10 cellular contexts compared by ENCODE assay signal in genomic region chr19:56670961-56671612, GRCh38. TPM values are rescaled to one million over a fixed set of nuclear protein-coding genes. Genes with fewer than 3 reads are reported as not detected.
A peak's percentile ranks its signal among the peaks of the same experiment; 100 is the strongest.
DNase-seq lines count a peak whose midpoint lies in the region; ATAC-seq, FAIRE-seq and TF ChIP-seq lines count a peak whose summit lies in the region.
"Had no signal": no experiment of that assay in that cellular context is flagged by ENCODE, and none has a peak within 500 bp of the region (broad histone marks: within the 10 kb centered on the region; RNA-seq: fewer than 3 reads in every experiment).

No MANE protein-coding gene starts in this region.

- intact Hi-C loops in activated CD8-positive, alpha-beta T cell treated with anti-CD3 and anti-CD28 coated beads for 36 hours (cut with micrococcal nuclease) = no loop called here
- intact Hi-C loops in Right ventricle myocardium superior (cut with DNase I) = no loop called here
- intact Hi-C loops in gastrocnemius medialis (cut with DNase I; ENCODE audit: low total_unique reads) = loop anchor here (2.0 kb wide), 1 partner anchor 76 kb away; the partner anchor contains the start of gene ZNF71

- H3K36me3 ChIP-seq in GM23338 (ENCODE audit: insufficient read depth) = no peaks in the 10 kb centered on the region
- no peaks in the 10 kb centered on the region for H3K36me3 ChIP-seq in gastrocnemius medialis

- H3K27ac ChIP-seq in GM23338 (ENCODE audit: low read depth) (no peak overlapping the region), gastrocnemius medialis (peak overlapping the region in 3 of 4 donors; percentile 45 to 64 (median 50))

- no peak for DNase-seq in GM23338 (ENCODE audit: low spot score)
- no peak for DNase-seq in activated CD8-positive, alpha-beta T cell treated with anti-CD3 and anti-CD28 coated beads for 36 hours
- DNase-seq in Right ventricle myocardium superior = peak; percentile 58
- no peak for DNase-seq in gastrocnemius medialis
- no peak for DNase-seq in GM12891 (ENCODE audit: insufficient read length, low spot score)

- peaks cover 88% of the 10 kb centered on the region for H3K9me3 Mint-ChIP-seq in GM23338
- peaks cover 17% of the 10 kb centered on the region for H3K9me3 Mint-ChIP-seq in activated CD8-positive, alpha-beta T cell treated with anti-CD3 and anti-CD28 coated beads for 36 hours

- H3K27me3 Mint-ChIP-seq in GM23338 (ENCODE audit: insufficient read depth, low read depth, poor library complexity) = peaks cover 6% of the 10 kb centered on the region
- peaks cover 1% of the 10 kb centered on the region for H3K27me3 Mint-ChIP-seq in activated CD8-positive, alpha-beta T cell treated with anti-CD3 and anti-CD28 coated beads for 36 hours

- H2AFZ ChIP-seq in GM23338 = no peak overlapping the region

- no peak overlapping the region for H3K27ac Mint-ChIP-seq in GM23338
- peak overlapping the region; percentile 88 for H3K27ac Mint-ChIP-seq in activated CD8-positive, alpha-beta T cell treated with anti-CD3 and anti-CD28 coated beads for 36 hours

- H3K36me3 Mint-ChIP-seq in GM23338 (ENCODE audit: low read depth) = peaks cover 36% of the 10 kb centered on the region
- H3K36me3 Mint-ChIP-seq in activated CD8-positive, alpha-beta T cell treated with anti-CD3 and anti-CD28 coated beads for 36 hours (ENCODE audit: low read depth) = peaks cover 37% of the 10 kb centered on the region

- POLR2A ChIA-PET in activated CD8-positive, alpha-beta T cell treated with anti-CD3 and anti-CD28 coated beads for 36 hours (lab: Charles Lee) = no interaction called here

- no peaks in the 10 kb centered on the region for H3K27me3 ChIP-seq in GM23338 (ENCODE audit: insufficient read depth)
- no peaks in the 10 kb centered on the region for H3K27me3 ChIP-seq in gastrocnemius medialis

- in situ Hi-C loops in gastrocnemius medialis (cut with MboI; ENCODE audit: low sequenced_read_pairs in 4 of 4) = no loop called here

- H3K9me2 ChIP-seq in GM23338 (ENCODE audit: insufficient read depth) = no peaks in the 10 kb centered on the region

- CTCF ChIA-PET in activated CD8-positive, alpha-beta T cell treated with anti-CD3 and anti-CD28 coated beads for 36 hours (lab: Charles Lee) = no interaction called here

- no peaks in the 10 kb centered on the region for H3F3A ChIP-seq in GM23338 (replicated peaks; ENCODE audit: low read depth)

- peak overlapping the region; percentile 64; the same call in 2 of the 3 replicates for H3K4me3 Mint-ChIP-seq in GM23338
- H3K4me3 Mint-ChIP-seq in activated CD8-positive, alpha-beta T cell treated with anti-CD3 and anti-CD28 coated beads for 36 hours = peak overlapping the region; percentile 88

- TF ChIP-seq CTCF in GM23338 (conservative IDR thresholded peaks at IDR 0.05; ENCODE audit: low read depth in 2 of 2) (no peak), gastrocnemius medialis (IDR thresholded peaks at IDR 0.05 in 4 of 5, conservative IDR thresholded peaks at IDR 0.05 in 1 of 5) (no peak)
- TF ChIP-seq CTCF in activated CD8-positive, alpha-beta T cell treated with anti-CD3 and anti-CD28 coated beads for 36 hours (IDR thresholded peaks at IDR 0.05) = no peak

- H4K20me1 ChIP-seq in GM23338 (replicated peaks; ENCODE audit: insufficient read depth) = no peaks in the 10 kb centered on the region

- no peaks in the 10 kb centered on the region for H3K4me1 ChIP-seq in GM23338 (ENCODE audit: insufficient read depth)
- H3K4me1 ChIP-seq in gastrocnemius medialis = peaks cover 8 to 9% of the 10 kb centered on the region in 2 donors

- H3K79me2 ChIP-seq in GM23338 (replicated peaks; ENCODE audit: insufficient read depth) = no peaks in the 10 kb centered on the region

- H3K9me3 ChIP-seq in gastrocnemius medialis = no peaks in the 10 kb centered on the region

- peak; percentile 49 for ATAC-seq in GM23338
- ATAC-seq in activated CD8-positive, alpha-beta T cell treated with anti-CD3 and anti-CD28 coated beads for 36 hours = peak; percentile 43
- ATAC-seq in Right ventricle myocardium superior (ENCODE audit: poor library complexity) = peak; percentile 30
- ATAC-seq in gastrocnemius medialis = no peak
- ATAC-seq in GM18867 (IDR thresholded peaks at IDR 0.05; ENCODE audit: unreplicated experiment) = no peak
- ATAC-seq in HG03139 (IDR thresholded peaks at IDR 0.05; ENCODE audit: unreplicated experiment) = no peak
- no peak for ATAC-seq in GM19455 (IDR thresholded peaks at IDR 0.05; ENCODE audit: unreplicated experiment)

- no peak for TF ChIP-seq POLR2A in gastrocnemius medialis (IDR thresholded peaks at IDR 0.05)
- no peak for TF ChIP-seq POLR2A in GM12891 (IDR thresholded peaks at IDR 0.05; ENCODE audit: low read depth, low read length)

- no peak for FAIRE-seq in GM12891 (lab: Jason Lieb, UNC)

- H3K4me3 ChIP-seq in GM23338 (peak overlapping the region; percentile 45; the same call in 1 of the 2 replicates), gastrocnemius medialis (peak overlapping the region; percentile 68 to 75 (median 72))

- no peaks in the 10 kb centered on the region for H3K4me1 Mint-ChIP-seq in GM23338
- H3K4me1 Mint-ChIP-seq in activated CD8-positive, alpha-beta T cell treated with anti-CD3 and anti-CD28 coated beads for 36 hours (ENCODE audit: low read depth) = peaks cover 9% of the 10 kb centered on the region

- no peak overlapping the region for H3K4me2 ChIP-seq in GM23338

TF ChIP-seq in GM23338, 12 proteins besides CTCF, POLR2A, EP300 and RAD21 (continues in another document):
- TF ChIP-seq STAT1 (IDR thresholded peaks at IDR 0.05; ENCODE audit: unreplicated experiment) (no peak), REST (IDR thresholded peaks at IDR 0.05; ENCODE audit: unreplicated experiment) (no peak), ZNF114 (CRISPR knock-in tag; IDR thresholded peaks at IDR 0.05) (no peak), EZH2 (IDR thresholded peaks at IDR 0.05; ENCODE audit: low read depth, unreplicated experiment) (no peak)

TF ChIP-seq in GM12891, 5 proteins besides CTCF, POLR2A, EP300 and RAD21:
- TF ChIP-seq TAF1 (IDR thresholded peaks at IDR 0.05; ENCODE audit: low read depth, low read length) (no peak), SPI1 (IDR thresholded peaks at IDR 0.05; ENCODE audit: low read depth, low read length) (no peak), POLR2AphosphoS5 (IDR thresholded peaks at IDR 0.05; ENCODE audit: low read depth, low read length) (no peak), POU2F2 (IDR thresholded peaks at IDR 0.05; ENCODE audit: low read depth, low read length) (no peak), PAX5 (IDR thresholded peaks at IDR 0.05; ENCODE audit: insufficient read depth, low read length, severe bottlenecking) (no peak)

RNA-seq across cellular contexts. Expression of gene ZNF835, which starts 0.5 kb away (rescaled TPM):
- 0.31 and 1.7 TPM in 2 replicates for total RNA-seq in GM23338 (2014; rRNA removed; shearing (Covaris generic))
- 0.32 and 0.56 TPM in 2 replicates for polyA plus RNA-seq in GM23338 (2016; fragmentation: Nextera tagmentation; extraction: Ambion mirVana)
- 1 to 10 TPM; 3.0 to 3.3 TPM for total RNA-seq in activated CD8-positive, alpha-beta T cell treated with anti-CD3 and anti-CD28 coated beads for 36 hours
- total RNA-seq in Right ventricle myocardium superior = 5.6 TPM
- 1 to 10 TPM in 2 of 4 donors, under 1 TPM in 2; 0.27 to 2.4 (median 0.71) TPM for total RNA-seq in gastrocnemius medialis
- polyA plus RNA-seq in GM12891 (2012; ENCODE audit: low read depth, missing spikeins) = not detected
- total RNA-seq: NCI-H460 had no signal

RNA-seq across cellular contexts. Expression of gene SMIM17, which starts 28.1 kb away (rescaled TPM):
- 0.19 and 0.63 TPM in 2 replicates for total RNA-seq in GM23338 (2014; rRNA removed; shearing (Covaris generic))
- not detected in 2 replicates for polyA plus RNA-seq in GM23338 (2016; fragmentation: Nextera tagmentation; extraction: Ambion mirVana)
- not detected for total RNA-seq in activated CD8-positive, alpha-beta T cell treated with anti-CD3 and anti-CD28 coated beads for 36 hours
- total RNA-seq in Right ventricle myocardium superior (not detected), gastrocnemius medialis (under 1 TPM in 1 of 4 donors, not detected in 3; 0.39 TPM)
- 0.19 TPM for polyA plus RNA-seq in GM12891 (2012; ENCODE audit: low read depth, missing spikeins)
- total RNA-seq: activated CD8-positive, alpha-beta memory T cell treated with anti-CD3 and anti-CD28 coated beads for 36 hours had no signal

Comparison
In these comparisons a context has a peak if more than half of its experiments do, and no peak if none do; other contexts are left out.
1. ATAC-seq: peak in GM23338 (single experiment), activated CD8-positive, alpha-beta T cell treated with anti-CD3 and anti-CD28 coated beads for 36 hours (single experiment) and Right ventricle myocardium superior (single experiment); none in gastrocnemius medialis (0 of 2), GM18867 (single experiment), HG03139 (single experiment) and GM19455 (single experiment).